Comparison of ENCODE assay signal across 8 cellular contexts in the genomic region with DNA sequence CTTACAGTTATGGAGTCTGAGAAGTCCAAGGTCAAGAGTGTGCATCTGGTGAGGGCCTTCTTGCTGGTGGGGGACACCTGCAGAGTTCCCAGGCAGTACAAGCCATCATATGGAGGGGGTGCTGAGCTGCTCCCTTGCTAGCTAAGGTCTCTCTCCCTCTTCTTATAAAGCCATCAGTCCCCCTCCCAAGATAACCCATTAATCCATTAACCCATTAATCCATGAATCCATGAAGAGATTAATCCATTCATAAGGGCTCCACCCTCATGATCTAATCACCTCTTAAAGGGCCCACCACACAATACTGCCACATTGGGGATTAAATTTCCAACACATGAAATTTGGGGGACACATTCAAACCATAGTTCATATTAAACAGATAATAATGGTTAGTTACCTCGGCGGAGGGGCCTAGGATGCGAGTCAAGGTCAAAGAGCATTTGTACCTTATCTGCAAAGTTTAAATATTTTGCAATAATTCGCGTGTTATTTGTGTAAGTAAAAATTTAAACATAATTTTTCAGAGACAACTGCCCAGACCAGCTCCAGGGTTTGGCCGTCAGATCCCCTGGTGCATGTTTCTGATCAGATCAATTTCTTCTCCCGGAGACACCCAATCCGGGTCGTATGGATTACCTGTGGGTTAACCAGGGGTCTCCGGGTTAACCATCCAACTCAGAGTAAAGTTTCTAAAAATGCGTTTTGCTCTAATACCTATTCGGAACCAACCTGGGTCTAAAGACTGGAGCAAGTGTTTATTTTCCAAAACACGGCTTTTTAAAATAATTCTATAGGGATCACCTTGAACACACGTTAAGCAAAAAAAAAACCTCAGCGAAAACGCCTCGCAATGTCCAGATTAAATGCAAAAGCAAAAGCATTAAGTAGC. TPM values are rescaled to one million over a fixed set of nuclear protein-coding genes. Genes with fewer than 3 reads are reported as not detected.
A peak's percentile ranks its signal among the peaks of the same experiment; 100 is the strongest.
DNase-seq lines count a peak whose midpoint lies in the region; ATAC-seq and TF ChIP-seq lines count a peak whose summit lies in the region.

No MANE protein-coding gene starts in this region.

- intact Hi-C loops in transverse colon (cut with DNase I; ENCODE audit: low total_unique reads) = loop anchor here (2.0 to 5.0 kb wide), 2 partner anchors 90 to 289 kb away; a partner anchor contains a TSS

- in situ Hi-C loops in brain microvascular endothelial cell (cut with HindIII; ENCODE audit: low pct_ligation_motif_present, low sequenced_read_pairs) (no loop called here), transverse colon (cut with MboI; ENCODE audit: low pct_ligation_motif_present in 1 of 4, low pct_unique_long_range_greater_than_20kb in 1 of 4, low sequenced_read_pairs in 3 of 4) (loop anchor here (5.0 to 25.0 kb wide), 7 partner anchors 89 to 309 kb away; a partner anchor contains a TSS)

- ATAC-seq in lung (ENCODE audit: insufficient read depth, low FRiP score) = no peak
- no peak for ATAC-seq in HG03432 (IDR thresholded peaks at IDR 0.05; ENCODE audit: unreplicated experiment)

- H3K27me3 ChIP-seq in brain microvascular endothelial cell (replicated peaks) (no peaks in the 10 kb centered on the region), lung (ENCODE audit: control insufficient read depth, insufficient read depth) (no peaks in the 10 kb centered on the region), transverse colon (no peaks in the 10 kb centered on the region)

- no peak for TF ChIP-seq EP300 in transverse colon (IDR thresholded peaks at IDR 0.05; ENCODE audit: low read depth)

- no peak for TF ChIP-seq POLR2A in NB4 (IDR thresholded peaks at IDR 0.05; ENCODE audit: extremely low read depth, insufficient read length)
- TF ChIP-seq POLR2A in transverse colon (IDR thresholded peaks at IDR 0.05) = no peak

- H3K4me3 ChIP-seq in NB4 (ENCODE audit: low read depth, low read length) (peak overlapping the region; percentile 95), brain microvascular endothelial cell (ENCODE audit: low read depth, low read length) (peak overlapping the region; percentile 65), lung (peak overlapping the region; percentile 27), transverse colon (peak overlapping the region; percentile 27 to 92 (median 62))

- WGBS in lung, 2 donors = 3% methylated on average over 17 of the region's 17 CpGs
- WGBS in transverse colon (ENCODE audit: low coverage in 1 of 2), 2 donors = 2 to 4% methylated on average over 8 to 17 of the region's 17 CpGs

- DNase-seq in NCI-H748 (lab: John Stamatoyannopoulos, UW; ENCODE audit: unreplicated experiment) (peak; percentile 13), NCI-H748 treated with DMSO at 0.1 percent for 48 hours (lab: John Stamatoyannopoulos, UW) (no peak), NB4 (ENCODE audit: low read depth) (peak; percentile 23), brain microvascular endothelial cell (no peak), lung (ENCODE audit: low spot score) (no peak), transverse colon (no peak), GF-D8 (lab: John Stamatoyannopoulos, UW) (no peak)

- TF ChIP-seq CTCF in NB4 (IDR thresholded peaks at IDR 0.05; ENCODE audit: low read depth, low read length) (no peak), brain microvascular endothelial cell (IDR thresholded peaks at IDR 0.05; ENCODE audit: low read depth, low read length, missing control alignments) (no peak), lung (IDR thresholded peaks at IDR 0.05; ENCODE audit: control extremely low read depth, extremely low read depth) (no peak), transverse colon (IDR thresholded peaks at IDR 0.05) (no peak)

- H3K36me3 ChIP-seq in brain microvascular endothelial cell (replicated peaks) (no peaks in the 10 kb centered on the region), lung (ENCODE audit: control insufficient read depth in 2 of 2, insufficient read depth in 2 of 2, low read length in 2 of 2) (peaks cover 0 to 4% of the 10 kb centered on the region in 2 donors), transverse colon (no peaks in the 10 kb centered on the region)

- H3K27ac ChIP-seq in brain microvascular endothelial cell = no peak overlapping the region
- H3K27ac ChIP-seq in lung (ENCODE audit: low read depth in 1 of 2, low read length in 1 of 2) = peak overlapping the region in 1 of 2 donors; percentile 41
- peak overlapping the region; percentile 70 to 96 (median 96) for H3K27ac ChIP-seq in transverse colon

- peaks cover 0 to 3% of the 10 kb centered on the region in 2 donors for H3K4me1 ChIP-seq in lung (ENCODE audit: control insufficient read depth in 2 of 2, insufficient read depth in 2 of 2, low read length in 2 of 2)
- peaks cover 0 to 34% (median 16%) of the 10 kb centered on the region in 4 donors for H3K4me1 ChIP-seq in transverse colon

- no peaks in the 10 kb centered on the region for H3K9me3 ChIP-seq in lung (ENCODE audit: control insufficient read depth in 2 of 2, insufficient read depth in 1 of 2, low read length in 1 of 2)
- H3K9me3 ChIP-seq in transverse colon = no peaks in the 10 kb centered on the region

RNA-seq across cellular contexts. Expression of a gene that starts 0.7 kb away (rescaled TPM):
- total RNA-seq in lung (10 to 100 TPM; 44.0 to 44.3 TPM), transverse colon (100 to 1,000 TPM in 1 of 4 donors, 10 to 100 TPM in 3; 23.2 to 107 (median 46.0) TPM)
- 10 to 100 TPM; 23.2 to 24.1 TPM for polyA plus RNA-seq in lung

Comparison
In these comparisons a context has a peak if more than half of its experiments do, and no peak if none do; other contexts are left out.
1. DNase-seq: peak in NCI-H748 (single experiment) and NB4 (single experiment); none in NCI-H748 treated with DMSO at 0.1 percent for 48 hours (single experiment), brain microvascular endothelial cell (single experiment), lung (single experiment), transverse colon (single experiment) and GF-D8 (single experiment).
2. H3K4me3 ChIP-seq: peak in every context shown above with its lines; median percentile 95 in NB4; 65 in brain microvascular endothelial cell; 62 in transverse colon; 27 in lung.